ENCODE assay signal across 8 cellular contexts in the genomic region with DNA sequence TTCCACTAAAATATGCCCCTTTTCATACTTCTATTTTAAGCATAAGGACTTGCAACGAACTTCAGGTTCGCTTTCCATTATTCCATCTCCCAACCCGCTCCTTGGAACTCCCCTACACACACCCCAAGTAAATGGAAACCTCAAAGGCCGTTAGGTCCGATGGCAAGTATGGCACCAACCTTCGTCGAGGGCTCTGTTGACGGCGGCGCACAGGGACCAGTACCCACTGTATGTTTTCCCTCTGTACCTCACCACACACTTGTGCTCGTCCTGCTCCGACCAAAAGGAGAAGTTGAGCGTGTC. TPM values are rescaled to one million over a fixed set of nuclear protein-coding genes. Genes with fewer than 3 reads are reported as not detected.
A peak's percentile ranks its signal among the peaks of the same experiment; 100 is the strongest.
DNase-seq lines count a peak whose midpoint lies in the region; ATAC-seq and TF ChIP-seq lines count a peak whose summit lies in the region.

No MANE protein-coding gene starts in this region.

- H3K4me3 ChIP-seq in Loucy (ENCODE audit: low read length, poor library complexity, severe bottlenecking), result peak overlapping the region; percentile 86
- H3K4me3 ChIP-seq in astrocyte of the cerebellum (ENCODE audit: low read depth, low read length), result peak overlapping the region; percentile 49
- peak overlapping the region; percentile 64 for H3K4me3 ChIP-seq in lung
- H3K4me3 ChIP-seq in urinary bladder (ENCODE audit: low read depth, low read length), result peak overlapping the region; percentile 51

- no peaks in the 10 kb centered on the region for H3F3A ChIP-seq in Loucy (ENCODE audit: low read depth)

- H3K27me3 ChIP-seq in Loucy (ENCODE audit: insufficient read depth, low read length, poor library complexity, severe bottlenecking) (no peaks in the 10 kb centered on the region), lung (ENCODE audit: control insufficient read depth, insufficient read depth) (no peaks in the 10 kb centered on the region)

- peak overlapping the region; percentile 74 for H3K9ac ChIP-seq in Loucy (ENCODE audit: low read depth, low read length, poor library complexity, severe bottlenecking)

- H4K20me1 ChIP-seq in Loucy (ENCODE audit: insufficient read depth, low read length, poor library complexity, severe bottlenecking), result no peaks in the 10 kb centered on the region

- H3K4me1 ChIP-seq in Loucy (ENCODE audit: insufficient read depth, low read length, poor library complexity, severe bottlenecking) (peaks cover 13% of the 10 kb centered on the region), lung (ENCODE audit: control insufficient read depth in 2 of 2, insufficient read depth in 2 of 2, low read length in 2 of 2) (peaks cover 0 to 7% of the 10 kb centered on the region in 2 donors), urinary bladder (ENCODE audit: insufficient read depth) (peaks cover 3% of the 10 kb centered on the region)

- WGBS in lung, 2 donors, result 17 to 18% methylated on average over 13 of the region's 13 CpGs
- 22% methylated on average over 13 of the region's 13 CpGs for WGBS in urinary bladder

- H3K79me2 ChIP-seq in Loucy (ENCODE audit: insufficient read depth, low read length), result no peaks in the 10 kb centered on the region

- no peak for DNase-seq in astrocyte of the cerebellum (ENCODE audit: low read depth)
- no peak for DNase-seq in lung (ENCODE audit: low spot score)
- no peak for DNase-seq in HK-2 (ENCODE audit: unreplicated experiment)
- DNase-seq in NAMALWA (ENCODE audit: low spot score), result no peak

- TF ChIP-seq CTCF in Loucy (conservative IDR thresholded peaks at IDR 0.05; ENCODE audit: low read length) (no peak), astrocyte of the cerebellum (IDR thresholded peaks at IDR 0.05; ENCODE audit: low read depth, low read length, missing control alignments) (no peak), lung (IDR thresholded peaks at IDR 0.05; ENCODE audit: control extremely low read depth, extremely low read depth) (no peak)

- peak overlapping the region; percentile 98 for H2AFZ ChIP-seq in Loucy (ENCODE audit: low read length)

- ATAC-seq in GM19351 (IDR thresholded peaks at IDR 0.05; ENCODE audit: unreplicated experiment), result peak; percentile 65
- ATAC-seq in lung (ENCODE audit: insufficient read depth, low FRiP score), result no peak
- ATAC-seq in HG02642 (IDR thresholded peaks at IDR 0.05; ENCODE audit: poor library complexity, unreplicated experiment), result no peak

- in situ Hi-C loops in astrocyte of the cerebellum (cut with HindIII; ENCODE audit: low sequenced_read_pairs), result no loop called here

- H3K9me3 ChIP-seq in Loucy (ENCODE audit: insufficient read depth, low read depth, low read length) (no peaks in the 10 kb centered on the region), lung (ENCODE audit: control insufficient read depth in 2 of 2, insufficient read depth in 1 of 2, low read length in 1 of 2) (no peaks in the 10 kb centered on the region)

- H3K27ac ChIP-seq in lung (ENCODE audit: low read depth in 1 of 2, low read length in 1 of 2) (peak overlapping the region; percentile 83 to 96), urinary bladder (ENCODE audit: low read depth) (no peak overlapping the region)

- H3K36me3 ChIP-seq in Loucy (ENCODE audit: insufficient read depth, low read length) (no peaks in the 10 kb centered on the region), lung (ENCODE audit: control insufficient read depth in 2 of 2, insufficient read depth in 2 of 2, low read length in 2 of 2) (no peaks in the 10 kb centered on the region), urinary bladder (ENCODE audit: insufficient read depth) (no peaks in the 10 kb centered on the region)

- H3K4me2 ChIP-seq in Loucy (ENCODE audit: low read depth, low read length, poor library complexity, severe bottlenecking), result peak overlapping the region; percentile 91

- H3K9me2 ChIP-seq in Loucy (replicated peaks; ENCODE audit: low read depth, low read length), result no peaks in the 10 kb centered on the region

RNA-seq across cellular contexts. Expression of gene HNRNPK, which starts 24.1 kb away (rescaled TPM):
- 100 to 1,000 TPM; 360 to 719 TPM for total RNA-seq in lung
- polyA plus RNA-seq in lung, result 100 to 1,000 TPM; 188 to 393 TPM
- 649 TPM for total RNA-seq in urinary bladder
- polyA plus RNA-seq in urinary bladder, result 376 TPM

RNA-seq across cellular contexts. Expression of gene RMI1, which starts 24.7 kb away (rescaled TPM):
- total RNA-seq in lung, result 10 to 100 TPM in 1 of 2 donors, 1 to 10 TPM in 1; 6.9 to 10.0 TPM
- polyA plus RNA-seq in lung, result 1 to 10 TPM; 2.5 to 3.9 TPM
- total RNA-seq in urinary bladder, result 17.5 TPM
- 3.2 TPM for polyA plus RNA-seq in urinary bladder

RNA-seq across cellular contexts. Expression of gene KIF27, which starts 34.7 kb away (rescaled TPM):
- total RNA-seq in lung (10 to 100 TPM in 1 of 2 donors, 1 to 10 TPM in 1; 8.8 to 24.6 TPM), urinary bladder (18.9 TPM)
- polyA plus RNA-seq in lung (1 to 10 TPM; 1.6 to 2.9 TPM), urinary bladder (1.8 TPM)
